In the genomic region with DNA sequence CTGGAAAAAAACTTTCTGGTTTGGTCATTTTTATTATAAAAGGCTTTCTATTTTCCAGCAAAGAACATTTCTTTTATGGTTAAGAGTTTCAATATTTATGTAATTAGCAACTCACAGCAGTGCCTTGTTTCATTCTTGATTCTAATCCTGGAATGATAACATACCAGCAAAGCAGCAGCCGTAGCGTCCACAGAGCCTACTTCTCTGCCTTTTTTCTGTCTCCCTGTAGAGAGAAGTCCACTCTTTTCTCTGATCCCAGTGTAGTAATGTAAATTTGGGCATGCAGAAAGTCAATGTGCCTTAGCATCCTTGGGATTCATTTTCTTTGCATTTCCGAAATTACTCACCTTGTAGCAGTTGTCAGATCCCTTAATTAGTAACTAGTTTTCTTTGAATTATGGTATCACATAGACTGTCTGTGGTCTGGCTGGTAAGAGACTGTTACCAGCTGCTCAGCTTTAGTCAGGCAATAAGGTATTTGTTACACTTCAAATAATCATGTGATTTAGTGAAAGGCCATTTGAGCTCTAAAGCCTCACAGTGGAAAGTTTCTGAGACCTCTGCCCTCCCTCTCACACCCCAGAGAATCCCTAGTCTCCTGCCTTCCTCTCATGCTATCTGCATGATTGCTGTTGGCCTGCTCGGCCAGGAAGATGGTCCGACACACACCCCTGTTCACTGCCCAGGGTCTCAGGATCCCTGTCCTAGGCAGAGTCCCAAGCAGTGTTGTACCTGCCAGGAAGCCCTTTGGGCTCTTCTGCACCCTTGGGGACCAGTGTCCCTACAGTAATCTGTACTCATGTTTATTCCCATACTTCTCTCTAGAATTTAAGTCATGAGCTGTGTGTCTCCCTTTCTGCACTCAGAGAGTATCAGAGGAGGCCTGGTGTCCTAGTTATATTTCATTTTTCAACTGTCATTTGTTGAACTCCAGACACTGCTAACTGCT, we compare ENCODE assay signal across 9 cellular contexts.
DNase-seq lines count a peak whose midpoint lies in the region; ATAC-seq and TF ChIP-seq lines count a peak whose summit lies in the region.
"Had no signal": no experiment of that assay in that cellular context is flagged by ENCODE, and none has a peak within 500 bp of the region (broad histone marks: within the 10 kb centered on the region; RNA-seq: fewer than 3 reads in every experiment).

No MANE protein-coding gene starts in this region.

- H3K36me3 Mint-ChIP-seq in CD4-positive, alpha-beta T cell (ENCODE audit: low read depth): no peaks in the 10 kb centered on the region

- CTCF ChIA-PET in CD4-positive, alpha-beta T cell (lab: Charles Lee): interaction anchor here (1.0 to 2.2 kb wide), 3 partner anchors 8 to 10 kb away, joined by 3 to 8 read pairs (median 5); no protein-coding TSS in a partner anchor

- no peak for TF ChIP-seq CTCF in CD4-positive, alpha-beta T cell (IDR thresholded peaks at IDR 0.05)

- no peaks in the 10 kb centered on the region for H3K9me3 ChIP-seq in CD4-positive, alpha-beta T cell (ENCODE audit: control insufficient read depth, low read length)

- H3K4me1 Mint-ChIP-seq in CD4-positive, alpha-beta T cell (ENCODE audit: low read depth): peaks cover 61% of the 10 kb centered on the region

- H3K27ac Mint-ChIP-seq in CD4-positive, alpha-beta T cell: no peak overlapping the region

- ATAC-seq in GM18499 (IDR thresholded peaks at IDR 0.05; ENCODE audit: insufficient read depth, unreplicated experiment) (peak; percentile 84), GM21423 (IDR thresholded peaks at IDR 0.05; ENCODE audit: unreplicated experiment) (peak; percentile 93), HG03457 (IDR thresholded peaks at IDR 0.05; ENCODE audit: unreplicated experiment) (peak; percentile 88)
- no peak for ATAC-seq in CD4-positive, alpha-beta T cell (ENCODE audit: poor library complexity)
- ATAC-seq: Panc1 had no signal

- no peaks in the 10 kb centered on the region for H3K27me3 Mint-ChIP-seq in CD4-positive, alpha-beta T cell

- H3K27ac ChIP-seq in CD4-positive, alpha-beta T cell (ENCODE audit: low read depth, low read length): no peak overlapping the region

- H3K9me3 Mint-ChIP-seq in CD4-positive, alpha-beta T cell: no peaks in the 10 kb centered on the region

- H3K4me3 Mint-ChIP-seq in CD4-positive, alpha-beta T cell: no peak overlapping the region

- intact Hi-C loops in CD4-positive, alpha-beta T cell (cut with DNase I, micrococcal nuclease): no loop called here

- POLR2A ChIA-PET in CD4-positive, alpha-beta T cell (lab: Charles Lee): interaction anchor here (0.9 kb wide), 1 partner anchor 10 kb away, joined by 3 read pairs; no protein-coding TSS in a partner anchor

- peak; percentile 80 for DNase-seq in left kidney (ENCODE audit: low read depth, low spot score)
- no peak for DNase-seq in HPDE6-E6E7 (ENCODE audit: extremely low spot score)
- DNase-seq in CD4-positive, alpha-beta T cell: no peak
- no peak for DNase-seq in activated T-cell treated with anti-CD3 and anti-CD28 coated beads, Interleukin-2, amount 50 U/mL, for 48 hours
- DNase-seq in pons (ENCODE audit: low spot score): no peak

- H3K27me3 ChIP-seq in CD4-positive, alpha-beta T cell (ENCODE audit: control insufficient read depth, insufficient read depth, low read length): no peaks in the 10 kb centered on the region
